In the genomic region with DNA sequence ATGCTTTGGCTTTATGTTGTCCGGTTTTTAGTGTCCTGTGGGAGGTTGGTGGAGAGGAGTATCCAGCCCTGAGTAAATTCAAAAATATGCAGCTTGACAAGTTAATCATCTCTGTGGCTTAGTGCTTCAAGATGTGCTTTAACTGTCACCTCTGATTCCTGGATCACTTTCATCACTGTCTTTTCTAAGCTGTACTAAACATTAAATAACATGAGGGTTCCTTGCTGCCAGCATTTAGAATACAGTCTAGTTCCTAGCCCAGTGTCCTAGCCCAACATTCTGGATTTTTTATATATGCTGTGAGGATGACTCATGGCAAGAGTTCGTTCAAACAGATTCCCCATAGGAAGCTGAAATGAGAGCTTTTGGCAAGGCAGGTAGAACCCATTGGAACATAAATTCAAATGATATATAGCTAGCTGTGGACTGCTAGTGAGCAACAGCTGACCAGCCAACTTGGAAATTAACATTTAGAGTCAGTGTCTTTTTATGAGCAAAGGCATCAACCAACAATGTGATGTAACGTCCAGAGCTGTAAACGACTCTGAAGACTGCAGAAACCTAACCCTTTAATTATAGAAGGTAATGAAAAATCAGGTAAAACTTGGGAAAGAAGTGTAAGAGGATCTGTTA, we compare ENCODE assay signal across 14 cellular contexts.
DNase-seq lines count a peak whose midpoint lies in the region; ATAC-seq and TF ChIP-seq lines count a peak whose summit lies in the region.
"Had no signal": no experiment of that assay in that cellular context is flagged by ENCODE, and none has a peak within 500 bp of the region (broad histone marks: within the 10 kb centered on the region; RNA-seq: fewer than 3 reads in every experiment).

No MANE protein-coding gene starts in this region.

- H3K9me3 Mint-ChIP-seq in WTC11 = no peaks in the 10 kb centered on the region
- no peaks in the 10 kb centered on the region for H3K9me3 Mint-ChIP-seq in activated CD4-positive, alpha-beta memory T cell treated with anti-CD3 and anti-CD28 coated beads, Interleukin-2, amount 10 ng/mL, durations not matched to agents 7 days and 5 days
- H3K9me3 Mint-ChIP-seq: activated CD4-positive, alpha-beta memory T cell treated with anti-CD3 and anti-CD28 coated beads for 36 hours had no signal

- H3K9me2 ChIP-seq in hepatocyte (replicated peaks; ENCODE audit: insufficient read depth) = no peaks in the 10 kb centered on the region

- no peaks in the 10 kb centered on the region for H3K27me3 Mint-ChIP-seq in WTC11 (ENCODE audit: low read depth)
- no peaks in the 10 kb centered on the region for H3K27me3 Mint-ChIP-seq in activated CD4-positive, alpha-beta memory T cell treated with anti-CD3 and anti-CD28 coated beads, Interleukin-2, amount 10 ng/mL, durations not matched to agents 7 days and 5 days
- H3K27me3 Mint-ChIP-seq: activated CD4-positive, alpha-beta memory T cell treated with anti-CD3 and anti-CD28 coated beads for 36 hours; T-helper 17 cell had no signal

- H3K27ac ChIP-seq in ACC112 (ENCODE audit: low read depth, low read length) (peak overlapping the region; percentile 24), hepatocyte (no peak overlapping the region)
- H3K27ac ChIP-seq: thoracic aorta had no signal

- 62% methylated on average over 4 of the region's 4 CpGs for WGBS in hepatocyte (ENCODE audit: low lambda C conversion rate, missing lambda C conversion rate)

- POLR2A ChIA-PET in WTC11 (lab: Charles Lee) = interaction anchor here (0.6 kb wide), 1 partner anchor 440 kb away, joined by 5 read pairs; no protein-coding TSS in a partner anchor
- POLR2A ChIA-PET in activated CD4-positive, alpha-beta memory T cell treated with anti-CD3 and anti-CD28 coated beads, Interleukin-2, amount 10 ng/mL, durations not matched to agents 7 days and 5 days (lab: Charles Lee) = no interaction called here

- TF ChIP-seq CTCF in astrocyte of the cerebellum (IDR thresholded peaks at IDR 0.05; ENCODE audit: low read depth, low read length, missing control alignments) (no peak), hepatocyte (IDR thresholded peaks at IDR 0.05; ENCODE audit: poor library complexity) (no peak), WTC11 (IDR thresholded peaks at IDR 0.05) (no peak)

- H3K4me2 ChIP-seq in hepatocyte = peak overlapping the region; percentile 30

- H3K79me2 ChIP-seq in ACC112 (ENCODE audit: control insufficient read depth, insufficient read depth, low read length, unreplicated experiment) (peaks cover 27% of the 10 kb centered on the region), hepatocyte (peaks cover 24% of the 10 kb centered on the region)

- H3K36me3 Mint-ChIP-seq in WTC11 = no peaks in the 10 kb centered on the region; the same call in 1 of the 2 replicates
- no peaks in the 10 kb centered on the region for H3K36me3 Mint-ChIP-seq in activated CD4-positive, alpha-beta memory T cell treated with anti-CD3 and anti-CD28 coated beads, Interleukin-2, amount 10 ng/mL, durations not matched to agents 7 days and 5 days (ENCODE audit: low read depth)
- H3K36me3 Mint-ChIP-seq: activated CD4-positive, alpha-beta memory T cell treated with anti-CD3 and anti-CD28 coated beads for 36 hours had no signal

- H3K4me3 ChIP-seq in ACC112 (ENCODE audit: low read depth, low read length) (peak overlapping the region; percentile 23; the same call in 1 of the 2 replicates), astrocyte of the cerebellum (ENCODE audit: low read depth, low read length) (no peak overlapping the region), hepatocyte (no peak overlapping the region)
- H3K4me3 ChIP-seq: thoracic aorta had no signal

- H3K36me3 ChIP-seq in ACC112 (ENCODE audit: insufficient read depth, low read length) (no peaks in the 10 kb centered on the region), hepatocyte (replicated peaks; ENCODE audit: insufficient read depth, low read depth) (no peaks in the 10 kb centered on the region)
- H3K36me3 ChIP-seq: thoracic aorta had no signal

- H3K4me1 ChIP-seq in ACC112 (ENCODE audit: control insufficient read depth, insufficient read depth, low read length, unreplicated experiment) (peaks cover 28% of the 10 kb centered on the region), hepatocyte (ENCODE audit: insufficient read depth) (no peaks in the 10 kb centered on the region)

- H4K20me1 ChIP-seq in hepatocyte (ENCODE audit: insufficient read depth, poor library complexity, severe bottlenecking) = no peaks in the 10 kb centered on the region

- CTCF ChIA-PET in WTC11 (lab: Charles Lee) = interaction anchor here (0.6 to 0.7 kb wide), 3 partner anchors 18 to 427 kb away, joined by 3 to 5 read pairs (median 3); no protein-coding TSS in a partner anchor
- CTCF ChIA-PET in activated CD4-positive, alpha-beta memory T cell treated with anti-CD3 and anti-CD28 coated beads, Interleukin-2, amount 10 ng/mL, durations not matched to agents 7 days and 5 days (lab: Charles Lee) = interaction anchor here (1.3 kb wide), 1 partner anchor 46 kb away, joined by 4 read pairs; no protein-coding TSS in a partner anchor

- peak; percentile 79 for DNase-seq in HS-5 (ENCODE audit: low read depth)
- peak; percentile 26 for DNase-seq in astrocyte of the cerebellum (ENCODE audit: low read depth)
- peak; percentile 15 for DNase-seq in hepatocyte (ENCODE audit: low spot score)
- no peak for DNase-seq in activated CD8-positive, alpha-beta memory T cell treated with anti-CD3 and anti-CD28 coated beads for 24 hours
- no peak for DNase-seq in WTC11 (ENCODE audit: low spot score)
- DNase-seq in activated CD4-positive, alpha-beta memory T cell treated with anti-CD3 and anti-CD28 coated beads, Interleukin-2, amount 10 ng/mL, durations not matched to agents 7 days and 5 days = no peak
- no peak for DNase-seq in anterior cingulate cortex (lab: John Stamatoyannopoulos, UW)
- DNase-seq: activated CD4-positive, alpha-beta memory T cell treated with anti-CD3 and anti-CD28 coated beads for 36 hours; activated naive CD4-positive, alpha-beta T cell treated with Interleukin-2 at 50 U/mL for 16 hours; midbrain; NCI-H187 treated with DMSO at 0.1 percent for 48 hours; T-helper 17 cell had no signal

- H3K27ac Mint-ChIP-seq in WTC11 = no peak overlapping the region
- no peak overlapping the region for H3K27ac Mint-ChIP-seq in activated CD4-positive, alpha-beta memory T cell treated with anti-CD3 and anti-CD28 coated beads, Interleukin-2, amount 10 ng/mL, durations not matched to agents 7 days and 5 days
- H3K27ac Mint-ChIP-seq: activated CD4-positive, alpha-beta memory T cell treated with anti-CD3 and anti-CD28 coated beads for 36 hours; T-helper 17 cell had no signal

- in situ Hi-C loops in astrocyte of the cerebellum (cut with HindIII; ENCODE audit: low sequenced_read_pairs) = no loop called here

- H3K4me3 Mint-ChIP-seq in WTC11 = no peak overlapping the region
- H3K4me3 Mint-ChIP-seq in activated CD4-positive, alpha-beta memory T cell treated with anti-CD3 and anti-CD28 coated beads, Interleukin-2, amount 10 ng/mL, durations not matched to agents 7 days and 5 days = no peak overlapping the region
- H3K4me3 Mint-ChIP-seq: activated CD4-positive, alpha-beta memory T cell treated with anti-CD3 and anti-CD28 coated beads for 36 hours; T-helper 17 cell had no signal

- H3K9me3 ChIP-seq in hepatocyte (ENCODE audit: low read depth) = no peaks in the 10 kb centered on the region
- H3K9me3 ChIP-seq: thoracic aorta had no signal

- H3K27me3 ChIP-seq in ACC112 (ENCODE audit: insufficient read depth, low read length) (no peaks in the 10 kb centered on the region), hepatocyte (no peaks in the 10 kb centered on the region)

- H2AFZ ChIP-seq in ACC112 (ENCODE audit: low read length, unreplicated experiment) (no peak overlapping the region), hepatocyte (no peak overlapping the region)

- H3K4me1 Mint-ChIP-seq in WTC11 = peaks cover 18% of the 10 kb centered on the region
- no peaks in the 10 kb centered on the region for H3K4me1 Mint-ChIP-seq in activated CD4-positive, alpha-beta memory T cell treated with anti-CD3 and anti-CD28 coated beads, Interleukin-2, amount 10 ng/mL, durations not matched to agents 7 days and 5 days

- ATAC-seq in WTC11 = no peak
- ATAC-seq: T-helper 17 cell had no signal

TF ChIP-seq in WTC11, 78 proteins besides CTCF, POLR2A, EP300 and RAD21 (continues in another document):
- TF ChIP-seq, protein P1, sequence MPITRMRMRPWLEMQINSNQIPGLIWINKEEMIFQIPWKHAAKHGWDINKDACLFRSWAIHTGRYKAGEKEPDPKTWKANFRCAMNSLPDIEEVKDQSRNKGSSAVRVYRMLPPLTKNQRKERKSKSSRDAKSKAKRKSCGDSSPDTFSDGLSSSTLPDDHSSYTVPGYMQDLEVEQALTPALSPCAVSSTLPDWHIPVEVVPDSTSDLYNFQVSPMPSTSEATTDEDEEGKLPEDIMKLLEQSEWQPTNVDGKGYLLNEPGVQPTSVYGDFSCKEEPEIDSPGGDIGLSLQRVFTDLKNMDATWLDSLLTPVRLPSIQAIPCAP (CRISPR knock-in tag; IDR thresholded peaks at IDR 0.05) = no peak
- TF ChIP-seq, protein P2, sequence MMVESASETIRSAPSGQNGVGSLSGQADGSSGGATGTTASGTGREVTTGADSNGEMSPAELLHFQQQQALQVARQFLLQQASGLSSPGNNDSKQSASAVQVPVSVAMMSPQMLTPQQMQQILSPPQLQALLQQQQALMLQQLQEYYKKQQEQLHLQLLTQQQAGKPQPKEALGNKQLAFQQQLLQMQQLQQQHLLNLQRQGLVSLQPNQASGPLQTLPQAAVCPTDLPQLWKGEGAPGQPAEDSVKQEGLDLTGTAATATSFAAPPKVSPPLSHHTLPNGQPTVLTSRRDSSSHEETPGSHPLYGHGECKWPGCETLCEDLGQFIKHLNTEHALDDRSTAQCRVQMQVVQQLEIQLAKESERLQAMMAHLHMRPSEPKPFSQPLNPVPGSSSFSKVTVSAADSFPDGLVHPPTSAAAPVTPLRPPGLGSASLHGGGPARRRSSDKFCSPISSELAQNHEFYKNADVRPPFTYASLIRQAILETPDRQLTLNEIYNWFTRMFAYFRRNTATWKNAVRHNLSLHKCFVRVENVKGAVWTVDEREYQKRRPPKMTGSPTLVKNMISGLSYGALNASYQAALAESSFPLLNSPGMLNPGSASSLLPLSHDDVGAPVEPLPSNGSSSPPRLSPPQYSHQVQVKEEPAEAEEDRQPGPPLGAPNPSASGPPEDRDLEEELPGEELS (CRISPR knock-in tag; IDR thresholded peaks at IDR 0.05) = no peak
- TF ChIP-seq SMAD3 (CRISPR knock-in tag; IDR thresholded peaks at IDR 0.05; ENCODE audit: borderline replicate concordance) (no peak), ATF1 (CRISPR knock-in tag; IDR thresholded peaks at IDR 0.05) (no peak), GABPB1 (CRISPR knock-in tag; IDR thresholded peaks at IDR 0.05) (no peak), RELA (CRISPR knock-in tag; IDR thresholded peaks at IDR 0.05; ENCODE audit: borderline replicate concordance) (no peak), SP1 (CRISPR knock-in tag; conservative IDR thresholded peaks at IDR 0.05) (no peak), ZNF671 (CRISPR knock-in tag; IDR thresholded peaks at IDR 0.05) (no peak), CREB1 (CRISPR knock-in tag; IDR thresholded peaks at IDR 0.05) (no peak)

Comparison
In these comparisons a context has a peak if more than half of its experiments do, and no peak if none do; other contexts are left out.
1. DNase-seq: peak in HS-5 (single experiment), astrocyte of the cerebellum (single experiment) and hepatocyte (single experiment); none in activated CD8-positive, alpha-beta memory T cell treated with anti-CD3 and anti-CD28 coated beads for 24 hours (single experiment), WTC11 (single experiment), activated CD4-positive, alpha-beta memory T cell treated with anti-CD3 and anti-CD28 coated beads, Interleukin-2, amount 10 ng/mL, durations not matched to agents 7 days and 5 days (single experiment) and anterior cingulate cortex (0 of 58).